8 cellular contexts compared by ENCODE assay signal in the genomic region with DNA sequence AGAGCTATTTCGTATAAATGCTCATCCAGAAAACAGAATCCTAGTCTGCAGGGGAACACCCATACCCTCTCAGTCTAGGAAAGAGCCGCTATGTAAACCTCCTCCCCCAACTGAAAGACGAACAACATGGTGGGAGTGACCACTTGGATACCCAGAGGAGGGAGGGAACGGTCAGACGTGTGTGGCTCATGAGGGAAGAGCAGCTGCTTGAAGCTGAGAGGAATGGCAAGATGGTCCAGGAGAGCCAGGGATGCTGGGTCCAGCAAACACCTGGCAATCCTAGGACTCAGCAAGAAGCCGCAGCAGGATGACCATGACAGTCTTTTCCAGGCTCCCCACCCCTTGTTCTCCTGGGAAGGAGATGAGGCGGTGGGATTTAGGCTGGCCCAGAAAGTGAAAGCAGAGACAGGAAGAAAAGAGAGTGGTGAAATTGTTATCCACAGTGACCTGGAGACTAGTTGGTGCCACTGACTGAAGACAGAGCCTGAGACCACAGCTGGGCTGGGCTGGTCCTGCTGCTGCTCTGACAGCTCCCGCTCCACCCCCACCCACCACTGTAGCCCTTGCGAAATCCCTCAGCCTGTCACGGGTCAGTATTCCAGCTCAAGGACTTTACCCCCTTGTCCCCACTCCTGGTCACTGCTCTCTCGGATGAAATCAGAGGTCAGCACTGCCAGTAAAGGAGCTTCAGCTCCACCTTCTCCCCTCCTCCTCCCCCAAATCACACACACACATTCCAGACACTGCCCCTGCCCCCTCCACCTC. TPM values are rescaled to one million over a fixed set of nuclear protein-coding genes. Genes with fewer than 3 reads are reported as not detected.
DNase-seq lines count a peak whose midpoint lies in the region; ATAC-seq, FAIRE-seq and TF ChIP-seq lines count a peak whose summit lies in the region.

No MANE protein-coding gene starts in this region.

- TF ChIP-seq POLR2A in adrenal gland (IDR thresholded peaks at IDR 0.05), result peak in 1 of 2 donors; percentile 83

- DNase-seq in adrenal gland, result peak; percentile 90 to 97 (median 97)
- DNase-seq in small intestine, result peak; percentile 90
- no peak for DNase-seq in iPS-NIHi11 (ENCODE audit: low spot score)
- DNase-seq in DMS53 (lab: John Stamatoyannopoulos, UW), result no peak

- no peak for TF ChIP-seq CTCF in adrenal gland (IDR thresholded peaks at IDR 0.05)

- intact Hi-C loops in adrenal gland (cut with DNase I), result no loop called here

- peaks cover 33% of the 10 kb centered on the region for H3K4me1 ChIP-seq in HUES48 (ENCODE audit: control insufficient read depth, insufficient read depth, low read length)
- H3K4me1 ChIP-seq in adrenal gland (replicated peaks in 1 of 2), result peaks cover 41 to 47% of the 10 kb centered on the region in 2 donors
- H3K4me1 ChIP-seq in iPS-18a (ENCODE audit: control insufficient read depth, low read depth, low read length), result peaks cover 31% of the 10 kb centered on the region
- H3K4me1 ChIP-seq in small intestine (ENCODE audit: control insufficient read depth in 2 of 2, insufficient read depth in 1 of 2, low read depth in 1 of 2, low read length in 1 of 2), result peaks cover 0 to 2% of the 10 kb centered on the region in 2 donors

- H3K36me3 ChIP-seq in HUES48 (ENCODE audit: control insufficient read depth, insufficient read depth, low read length) (peaks cover 32% of the 10 kb centered on the region), adrenal gland (replicated peaks in 1 of 2) (peaks cover 0 to 32% of the 10 kb centered on the region in 2 donors), iPS-18a (ENCODE audit: control insufficient read depth, low read depth, low read length) (peaks cover 31% of the 10 kb centered on the region), small intestine (ENCODE audit: control insufficient read depth in 2 of 2, insufficient read depth in 2 of 2, low read length in 2 of 2) (peaks cover 8 to 25% of the 10 kb centered on the region in 2 donors)

- no peak for FAIRE-seq in small intestine (lab: Jason Lieb, UNC)

- H3K27me3 ChIP-seq in HUES48 (ENCODE audit: control insufficient read depth, insufficient read depth, low read length) (no peaks in the 10 kb centered on the region), adrenal gland (no peaks in the 10 kb centered on the region), iPS-18a (ENCODE audit: control insufficient read depth, insufficient read depth, low read length) (no peaks in the 10 kb centered on the region), small intestine (ENCODE audit: control insufficient read depth in 2 of 2, insufficient read depth in 2 of 2, low read length in 2 of 2) (no peaks in the 10 kb centered on the region)

- peak overlapping the region; percentile 83 for H3K27ac ChIP-seq in HUES48 (ENCODE audit: low read depth, low read length)
- peak overlapping the region; percentile 87 to 98 (median 94) for H3K27ac ChIP-seq in adrenal gland
- H3K27ac ChIP-seq in iPS-18a (ENCODE audit: low read length), result no peak overlapping the region
- H3K27ac ChIP-seq in small intestine (ENCODE audit: low read depth in 1 of 2, low read length in 1 of 2), result peak overlapping the region; percentile 14 to 48

- H3K9me3 ChIP-seq in HUES48 (ENCODE audit: control insufficient read depth, insufficient read depth, low read length) (no peaks in the 10 kb centered on the region), adrenal gland (replicated peaks in 1 of 3) (no peaks in the 10 kb centered on the region), iPS-18a (ENCODE audit: control insufficient read depth, low read depth, low read length) (no peaks in the 10 kb centered on the region), small intestine (ENCODE audit: control insufficient read depth, low read depth) (no peaks in the 10 kb centered on the region)

- no peak for ATAC-seq in GM21723 (IDR thresholded peaks at IDR 0.05; ENCODE audit: unreplicated experiment)
- ATAC-seq in GM21390 (IDR thresholded peaks at IDR 0.05; ENCODE audit: unreplicated experiment), result no peak

- WGBS in adrenal gland, 4 donors, result 21 to 33% (median 25%) methylated on average over 10 to 11 of the region's 11 CpGs
- 46 to 54% (median 53%) methylated on average over 11 of the region's 11 CpGs for WGBS in small intestine, 3 donors

- H3K4me3 ChIP-seq in HUES48 (ENCODE audit: low read depth, low read length) (peak overlapping the region; percentile 76), adrenal gland (peak overlapping the region in 1 of 4 donors; percentile 100), iPS-18a (ENCODE audit: low read length) (peak overlapping the region; percentile 91), small intestine (ENCODE audit: low read depth in 1 of 2, low read length in 2 of 2) (peak overlapping the region in 1 of 2 donors; percentile 33)

- H3K9ac ChIP-seq in HUES48 (ENCODE audit: low read depth, low read length) (peak overlapping the region; percentile 24; the same call in 1 of the 2 replicates), iPS-18a (ENCODE audit: low read length) (no peak overlapping the region)

RNA-seq across cellular contexts. Expression of a gene that starts 3.6 kb away (rescaled TPM):
- 100 to 1,000 TPM; 297 to 682 (median 505) TPM for total RNA-seq in adrenal gland
- polyA plus RNA-seq in adrenal gland (100 to 1,000 TPM; 482 to 547 (median 520) TPM), small intestine (100 to 1,000 TPM; 111 to 202 (median 183) TPM)

RNA-seq across cellular contexts. Expression of a gene that starts 11.1 kb away (rescaled TPM):
- total RNA-seq in adrenal gland, result 1 to 10 TPM in 2 of 8 donors, under 1 TPM in 6; 0.24 to 3.2 (median 0.54) TPM
- under 1 TPM; 0.18 to 0.56 (median 0.40) TPM for polyA plus RNA-seq in adrenal gland
- polyA plus RNA-seq in small intestine, result under 1 TPM in 2 of 3 donors, not detected in 1; 0.43 to 0.89 TPM

RNA-seq across cellular contexts. Expression of a gene that starts 35.7 kb away (rescaled TPM):
- total RNA-seq in adrenal gland, result 10 to 100 TPM; 13.3 to 37.5 (median 34.4) TPM
- polyA plus RNA-seq in adrenal gland (10 to 100 TPM in 2 of 3 donors, 1 to 10 TPM in 1; 6.0 to 12.5 (median 12.5) TPM), small intestine (10 to 100 TPM in 2 of 3 donors, 1 to 10 TPM in 1; 9.5 to 17.2 (median 16.3) TPM)

RNA-seq across cellular contexts. Expression of a gene that starts 37.2 kb away (rescaled TPM):
- total RNA-seq in adrenal gland, result 10 to 100 TPM; 12.3 to 25.7 (median 20.2) TPM
- polyA plus RNA-seq in adrenal gland, result 10 to 100 TPM; 10.2 to 16.1 (median 10.9) TPM
- polyA plus RNA-seq in small intestine, result 10 to 100 TPM; 15.1 to 15.9 (median 15.4) TPM

RNA-seq across cellular contexts. Expression of a gene that starts 44.8 kb away (rescaled TPM):
- total RNA-seq in adrenal gland, result 10 to 100 TPM; 12.6 to 46.6 (median 31.9) TPM
- polyA plus RNA-seq in adrenal gland, result 10 to 100 TPM; 28.9 to 50.4 (median 41.3) TPM
- polyA plus RNA-seq in small intestine, result 10 to 100 TPM; 12.7 to 20.4 (median 18.4) TPM

Comparison
In these comparisons a context has a peak if more than half of its experiments do, and no peak if none do; other contexts are left out.
1. DNase-seq: peak in adrenal gland (7 of 7) and small intestine (single experiment); none in iPS-NIHi11 (single experiment) and DMS53 (single experiment).